Comparison of ENCODE assay signal across 21 cellular contexts in the genomic region with DNA sequence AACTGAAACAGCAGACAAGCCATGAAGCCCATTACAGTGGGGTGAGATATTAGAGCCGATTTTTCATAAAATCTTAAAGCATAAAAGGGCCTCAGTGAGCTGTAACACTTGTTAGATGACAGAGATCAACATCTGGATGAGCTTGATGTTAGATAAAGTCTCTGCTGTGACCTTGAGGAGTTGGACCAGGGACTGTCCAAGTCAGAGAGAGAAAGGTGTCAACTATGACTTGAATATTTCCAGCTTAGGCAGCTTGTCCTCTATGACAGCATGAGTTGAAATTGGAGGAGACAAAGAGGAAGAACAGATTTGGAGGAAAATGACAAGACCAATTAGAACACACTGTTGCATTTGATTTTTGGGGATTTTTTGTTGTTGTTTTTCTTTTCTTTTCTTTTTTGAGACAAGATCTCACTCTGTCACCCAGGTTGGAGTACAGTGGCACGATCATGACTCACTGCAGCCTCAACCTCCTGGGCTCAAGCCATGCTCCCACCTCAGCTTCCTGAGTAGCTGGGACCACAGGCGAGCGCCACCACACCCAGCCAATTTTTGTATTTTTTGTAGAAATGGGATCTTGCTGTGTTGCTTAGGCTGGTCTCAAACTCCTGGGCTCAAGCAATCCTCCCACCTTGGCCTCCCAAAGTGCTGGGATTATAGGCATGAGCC. TPM values are rescaled to one million over a fixed set of nuclear protein-coding genes. Genes with fewer than 3 reads are reported as not detected.
DNase-seq lines count a peak whose midpoint lies in the region; ATAC-seq and TF ChIP-seq lines count a peak whose summit lies in the region.
"Had no signal": no experiment of that assay in that cellular context is flagged by ENCODE, and none has a peak within 500 bp of the region (broad histone marks: within the 10 kb centered on the region; RNA-seq: fewer than 3 reads in every experiment).

No MANE protein-coding gene starts in this region.

- H3K36me3 Mint-ChIP-seq in activated T-cell treated with anti-CD3 and anti-CD28 coated beads, Interleukin-2, amount 50 U/mL, for 72 hours (ENCODE audit: insufficient read depth in 2 of 2), result no peaks in the 10 kb centered on the region
- no peaks in the 10 kb centered on the region for H3K36me3 Mint-ChIP-seq in activated T-cell treated with anti-CD3 and anti-CD28 coated beads, Interleukin-2, amount 50 U/mL, for 4 hours (ENCODE audit: insufficient read depth)
- no peaks in the 10 kb centered on the region for H3K36me3 Mint-ChIP-seq in WTC11
- H3K36me3 Mint-ChIP-seq: activated naive CD4-positive, alpha-beta T cell treated with anti-CD3 and anti-CD28 coated beads, Interleukin-2, amount 50 U/mL, for 24 hours; naive thymus-derived CD8-positive, alpha-beta T cell had no signal

- H3K4me2 ChIP-seq in osteoblast (ENCODE audit: insufficient read depth, low read length), result no peak overlapping the region

- CTCF ChIA-PET in HEK293 (lab: Yijun Ruan, JAX) (interaction anchor here (1.1 kb wide), 2 partner anchors 21 to 121 kb away, joined by 3 to 6 read pairs; no protein-coding TSS in a partner anchor), WTC11 (lab: Charles Lee) (interaction anchor here (1.9 kb wide), 1 partner anchor 22 kb away, joined by 8 read pairs; no protein-coding TSS in a partner anchor)

- peak in 1 of 2 donors; percentile 23 for ATAC-seq in activated T-cell treated with anti-CD3 and anti-CD28 coated beads, Interleukin-2, amount 50 U/mL, for 72 hours (replicated peaks in 1 of 2)
- no peak for ATAC-seq in activated T-cell treated with anti-CD3 and anti-CD28 coated beads, Interleukin-2, amount 50 U/mL, for 4 hours
- ATAC-seq in WTC11 (no peak), HG03571 (IDR thresholded peaks at IDR 0.05; ENCODE audit: unreplicated experiment) (no peak)
- ATAC-seq: esophagus mucosa; HepG2; naive thymus-derived CD8-positive, alpha-beta T cell had no signal

- H3K27me3 Mint-ChIP-seq in activated T-cell treated with anti-CD3 and anti-CD28 coated beads, Interleukin-2, amount 50 U/mL, for 72 hours (ENCODE audit: low read depth), result no peaks in the 10 kb centered on the region
- no peaks in the 10 kb centered on the region for H3K27me3 Mint-ChIP-seq in activated T-cell treated with anti-CD3 and anti-CD28 coated beads, Interleukin-2, amount 50 U/mL, for 4 hours (ENCODE audit: low read depth)
- peaks cover 2% of the 10 kb centered on the region for H3K27me3 Mint-ChIP-seq in WTC11 (ENCODE audit: low read depth)
- H3K27me3 Mint-ChIP-seq: activated naive CD4-positive, alpha-beta T cell treated with anti-CD3 and anti-CD28 coated beads, Interleukin-2, amount 50 U/mL, for 24 hours; naive thymus-derived CD8-positive, alpha-beta T cell had no signal

- peak overlapping the region; percentile 33 for H3K27ac Mint-ChIP-seq in activated T-cell treated with anti-CD3 and anti-CD28 coated beads, Interleukin-2, amount 50 U/mL, for 72 hours
- H3K27ac Mint-ChIP-seq in WTC11, result 0 out of 2 replicates have a peak overlapping the region, but pooled peaks have one; percentile 63
- H3K27ac Mint-ChIP-seq: activated naive CD4-positive, alpha-beta T cell treated with anti-CD3 and anti-CD28 coated beads, Interleukin-2, amount 50 U/mL, for 24 hours had no signal

- no peak overlapping the region for H3K4me3 Mint-ChIP-seq in activated T-cell treated with anti-CD3 and anti-CD28 coated beads, Interleukin-2, amount 50 U/mL, for 72 hours
- no peak overlapping the region for H3K4me3 Mint-ChIP-seq in activated T-cell treated with anti-CD3 and anti-CD28 coated beads, Interleukin-2, amount 50 U/mL, for 4 hours
- no peak overlapping the region for H3K4me3 Mint-ChIP-seq in WTC11
- H3K4me3 Mint-ChIP-seq: activated naive CD4-positive, alpha-beta T cell treated with anti-CD3 and anti-CD28 coated beads, Interleukin-2, amount 50 U/mL, for 24 hours; naive thymus-derived CD8-positive, alpha-beta T cell had no signal

- peaks cover 1% of the 10 kb centered on the region; the same call in 1 of the 2 replicates for H3K4me1 ChIP-seq in HEK293 (ENCODE audit: control insufficient read depth, insufficient read depth, low read length)
- H3K4me1 ChIP-seq in osteoblast (ENCODE audit: insufficient read depth, low read length), result peaks cover 62% of the 10 kb centered on the region
- H3K4me1 ChIP-seq: vagina had no signal

- POLR2A ChIA-PET in HEK293 (lab: Yijun Ruan, JAX), result interaction anchor here (0.7 kb wide), 1 partner anchor 380 kb away, joined by 7 read pairs; no protein-coding TSS in a partner anchor
- POLR2A ChIA-PET in WTC11 (lab: Charles Lee), result interaction anchor here (0.6 kb wide), 1 partner anchor 12 kb away, joined by 5 read pairs; no protein-coding TSS in a partner anchor

- peaks cover 8% of the 10 kb centered on the region for H3K79me2 ChIP-seq in osteoblast (ENCODE audit: insufficient read depth, low read length)

- TF ChIP-seq CTCF in HEK293 (tag by site-specific recombination; IDR thresholded peaks at IDR 0.05) (no peak), WTC11 (IDR thresholded peaks at IDR 0.05) (no peak), osteoblast (IDR thresholded peaks at IDR 0.05; ENCODE audit: extremely low read depth, low read depth, low read length) (no peak)

- no peaks in the 10 kb centered on the region for H3K9me3 Mint-ChIP-seq in activated T-cell treated with anti-CD3 and anti-CD28 coated beads, Interleukin-2, amount 50 U/mL, for 72 hours
- no peaks in the 10 kb centered on the region for H3K9me3 Mint-ChIP-seq in activated T-cell treated with anti-CD3 and anti-CD28 coated beads, Interleukin-2, amount 50 U/mL, for 4 hours
- H3K9me3 Mint-ChIP-seq in WTC11, result no peaks in the 10 kb centered on the region
- H3K9me3 Mint-ChIP-seq: activated naive CD4-positive, alpha-beta T cell treated with anti-CD3 and anti-CD28 coated beads, Interleukin-2, amount 50 U/mL, for 24 hours; naive thymus-derived CD8-positive, alpha-beta T cell had no signal

- H3K36me3 ChIP-seq in HEK293 (ENCODE audit: control insufficient read depth in 2 of 2, insufficient read depth in 1 of 2, low read length in 2 of 2) (no peaks in the 10 kb centered on the region), osteoblast (ENCODE audit: insufficient read depth, low read length) (no peaks in the 10 kb centered on the region)
- H3K36me3 ChIP-seq: breast epithelium, SJCRH30, stomach, vagina had no signal

- H2AFZ ChIP-seq in osteoblast (ENCODE audit: low read length), result no peak overlapping the region

- H3K4me3 ChIP-seq in HEK293 (ENCODE audit: low read depth, low read length) (no peak overlapping the region), osteoblast (ENCODE audit: insufficient read depth, low read length) (no peak overlapping the region)
- H3K4me3 ChIP-seq: breast epithelium, lung, SJCRH30, stomach, vagina had no signal

- H4K20me1 ChIP-seq in osteoblast (ENCODE audit: insufficient read depth, low read length), result no peaks in the 10 kb centered on the region

- H3K27me3 ChIP-seq in osteoblast (ENCODE audit: insufficient read depth, low read length), result no peaks in the 10 kb centered on the region
- H3K27me3 ChIP-seq: breast epithelium, SJCRH30, stomach, vagina had no signal

- H3K9me3 ChIP-seq in HEK293 (ENCODE audit: control insufficient read depth, insufficient read depth, low read depth, low read length), result no peaks in the 10 kb centered on the region
- H3K9me3 ChIP-seq in osteoblast (ENCODE audit: low read depth, low read length), result no peaks in the 10 kb centered on the region
- H3K9me3 ChIP-seq: breast epithelium, SJCRH30, stomach, vagina had no signal

- H3K4me1 Mint-ChIP-seq in activated T-cell treated with anti-CD3 and anti-CD28 coated beads, Interleukin-2, amount 50 U/mL, for 72 hours (ENCODE audit: low read depth), result peaks cover 19% of the 10 kb centered on the region
- H3K4me1 Mint-ChIP-seq in activated T-cell treated with anti-CD3 and anti-CD28 coated beads, Interleukin-2, amount 50 U/mL, for 4 hours (ENCODE audit: low read depth), result peaks cover 18% of the 10 kb centered on the region
- H3K4me1 Mint-ChIP-seq in WTC11, result peaks cover 10% of the 10 kb centered on the region

- H3K27ac ChIP-seq in HEK293 (ENCODE audit: extremely low read depth, low read depth, low read length) (no peak overlapping the region), osteoblast (ENCODE audit: low read depth, low read length) (peak overlapping the region; percentile 47)
- H3K27ac ChIP-seq: breast epithelium, SJCRH30, stomach, vagina had no signal

- peak in 1 of 2 donors; percentile 12 for DNase-seq in activated T-cell treated with anti-CD3 and anti-CD28 coated beads, Interleukin-2, amount 50 U/mL, for 72 hours
- no peak for DNase-seq in activated T-cell treated with anti-CD3 and anti-CD28 coated beads, Interleukin-2, amount 50 U/mL, for 4 hours
- DNase-seq in WTC11 (ENCODE audit: low spot score) (no peak), osteoblast (ENCODE audit: insufficient read length, low spot score, missing footprints) (no peak), amygdala (lab: John Stamatoyannopoulos, UW) (no peak), HT-29 (ENCODE audit: low spot score) (no peak)
- DNase-seq: activated CD4-positive, alpha-beta T cell treated with anti-CD3 and anti-CD28 coated beads, Interleukin-2, amount 50 U/mL, for 48 hours; EL; naive thymus-derived CD8-positive, alpha-beta T cell; NCI-H2029; SJCRH30; stomach; T1000 had no signal

TF ChIP-seq in HEK293, 187 proteins besides CTCF, POLR2A, EP300 and RAD21 (continues in another document):
- TF ChIP-seq ZNF404 (tag by site-specific recombination; IDR thresholded peaks at IDR 0.05) (no peak), ZNF658 (tag by site-specific recombination; IDR thresholded peaks at IDR 0.05) (no peak), ZNF211 (tag by site-specific recombination; IDR thresholded peaks at IDR 0.05; ENCODE audit: low read depth) (no peak), OSR2 (tag by site-specific recombination; IDR thresholded peaks at IDR 0.05) (0 out of 2 replicates have a peak, but pooled peaks have one; percentile 37), ZNF626 (tag by site-specific recombination; IDR thresholded peaks at IDR 0.05) (no peak), ZNF747 (tag by site-specific recombination; IDR thresholded peaks at IDR 0.05) (no peak), ZNF37A (tag by site-specific recombination; IDR thresholded peaks at IDR 0.05) (no peak)

TF ChIP-seq in WTC11, 78 proteins besides CTCF, POLR2A, EP300 and RAD21 (continues in another document):
- TF ChIP-seq, protein P1, sequence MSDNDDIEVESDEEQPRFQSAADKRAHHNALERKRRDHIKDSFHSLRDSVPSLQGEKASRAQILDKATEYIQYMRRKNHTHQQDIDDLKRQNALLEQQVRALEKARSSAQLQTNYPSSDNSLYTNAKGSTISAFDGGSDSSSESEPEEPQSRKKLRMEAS (CRISPR knock-in tag; IDR thresholded peaks at IDR 0.05), result no peak

RNA-seq across cellular contexts. Expression of a gene that starts 35.4 kb away (rescaled TPM):
- 10 to 100 TPM; 59.7 to 68.2 TPM for total RNA-seq in activated T-cell treated with anti-CD3 and anti-CD28 coated beads, Interleukin-2, amount 50 U/mL, for 72 hours
- 10 to 100 TPM in 2 of 3 donors, 1 to 10 TPM in 1; 8.5 to 26.0 (median 12.3) TPM for total RNA-seq in activated T-cell treated with anti-CD3 and anti-CD28 coated beads, Interleukin-2, amount 50 U/mL, for 4 hours
- total RNA-seq in WTC11 (2021) (248 to 262 TPM (median 260 TPM) in 3 replicates), osteoblast (697 and 711 TPM in 2 replicates)
- 22.5 and 22.6 TPM in 2 replicates for total RNA-seq in HT-29 (2014; rRNA removed; shearing (Covaris generic))
